ENCODE assay signal across 1 cellular context in the genomic region with DNA sequence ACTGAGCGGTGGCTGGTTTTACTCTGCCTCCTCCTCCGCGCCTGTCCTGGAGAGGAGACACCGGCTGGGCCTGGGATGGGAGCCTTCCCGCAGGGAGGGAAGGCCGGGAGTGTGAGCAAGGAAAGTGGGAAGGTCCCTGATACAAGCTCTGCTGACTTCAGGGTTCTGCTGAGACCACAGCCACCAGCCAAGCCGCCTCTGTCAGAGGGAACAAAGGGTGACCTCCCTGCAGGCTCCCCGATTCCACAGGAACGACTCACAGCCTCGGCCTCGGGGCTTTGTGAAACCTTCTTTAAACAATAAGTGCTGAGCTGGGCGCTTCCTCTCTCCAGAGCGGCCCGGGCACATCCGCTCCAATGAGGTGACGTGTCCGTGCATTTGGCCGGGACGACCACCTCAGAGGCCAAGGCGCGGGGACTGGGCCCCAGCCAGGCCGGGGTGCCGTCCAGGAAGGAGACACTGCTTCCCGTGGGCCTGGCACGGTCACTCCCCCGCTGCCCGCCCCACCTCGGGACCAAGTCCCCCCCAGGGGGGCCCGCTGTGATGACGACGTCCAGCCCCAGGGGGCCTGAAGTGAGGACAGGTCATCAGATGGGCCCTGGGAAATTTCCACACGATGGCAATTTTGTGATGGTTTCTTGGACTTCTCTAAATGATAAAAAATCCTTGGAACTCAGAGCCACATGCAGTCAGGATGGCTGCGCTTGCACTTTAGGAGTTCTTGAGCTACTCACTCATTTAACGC.
TF ChIP-seq lines count a peak whose summit lies in the region.

No MANE protein-coding gene starts in this region.

TF ChIP-seq in GM23338, 12 proteins besides CTCF, POLR2A, EP300 and RAD21 (continued from another document):
- TF ChIP-seq, protein P1, sequence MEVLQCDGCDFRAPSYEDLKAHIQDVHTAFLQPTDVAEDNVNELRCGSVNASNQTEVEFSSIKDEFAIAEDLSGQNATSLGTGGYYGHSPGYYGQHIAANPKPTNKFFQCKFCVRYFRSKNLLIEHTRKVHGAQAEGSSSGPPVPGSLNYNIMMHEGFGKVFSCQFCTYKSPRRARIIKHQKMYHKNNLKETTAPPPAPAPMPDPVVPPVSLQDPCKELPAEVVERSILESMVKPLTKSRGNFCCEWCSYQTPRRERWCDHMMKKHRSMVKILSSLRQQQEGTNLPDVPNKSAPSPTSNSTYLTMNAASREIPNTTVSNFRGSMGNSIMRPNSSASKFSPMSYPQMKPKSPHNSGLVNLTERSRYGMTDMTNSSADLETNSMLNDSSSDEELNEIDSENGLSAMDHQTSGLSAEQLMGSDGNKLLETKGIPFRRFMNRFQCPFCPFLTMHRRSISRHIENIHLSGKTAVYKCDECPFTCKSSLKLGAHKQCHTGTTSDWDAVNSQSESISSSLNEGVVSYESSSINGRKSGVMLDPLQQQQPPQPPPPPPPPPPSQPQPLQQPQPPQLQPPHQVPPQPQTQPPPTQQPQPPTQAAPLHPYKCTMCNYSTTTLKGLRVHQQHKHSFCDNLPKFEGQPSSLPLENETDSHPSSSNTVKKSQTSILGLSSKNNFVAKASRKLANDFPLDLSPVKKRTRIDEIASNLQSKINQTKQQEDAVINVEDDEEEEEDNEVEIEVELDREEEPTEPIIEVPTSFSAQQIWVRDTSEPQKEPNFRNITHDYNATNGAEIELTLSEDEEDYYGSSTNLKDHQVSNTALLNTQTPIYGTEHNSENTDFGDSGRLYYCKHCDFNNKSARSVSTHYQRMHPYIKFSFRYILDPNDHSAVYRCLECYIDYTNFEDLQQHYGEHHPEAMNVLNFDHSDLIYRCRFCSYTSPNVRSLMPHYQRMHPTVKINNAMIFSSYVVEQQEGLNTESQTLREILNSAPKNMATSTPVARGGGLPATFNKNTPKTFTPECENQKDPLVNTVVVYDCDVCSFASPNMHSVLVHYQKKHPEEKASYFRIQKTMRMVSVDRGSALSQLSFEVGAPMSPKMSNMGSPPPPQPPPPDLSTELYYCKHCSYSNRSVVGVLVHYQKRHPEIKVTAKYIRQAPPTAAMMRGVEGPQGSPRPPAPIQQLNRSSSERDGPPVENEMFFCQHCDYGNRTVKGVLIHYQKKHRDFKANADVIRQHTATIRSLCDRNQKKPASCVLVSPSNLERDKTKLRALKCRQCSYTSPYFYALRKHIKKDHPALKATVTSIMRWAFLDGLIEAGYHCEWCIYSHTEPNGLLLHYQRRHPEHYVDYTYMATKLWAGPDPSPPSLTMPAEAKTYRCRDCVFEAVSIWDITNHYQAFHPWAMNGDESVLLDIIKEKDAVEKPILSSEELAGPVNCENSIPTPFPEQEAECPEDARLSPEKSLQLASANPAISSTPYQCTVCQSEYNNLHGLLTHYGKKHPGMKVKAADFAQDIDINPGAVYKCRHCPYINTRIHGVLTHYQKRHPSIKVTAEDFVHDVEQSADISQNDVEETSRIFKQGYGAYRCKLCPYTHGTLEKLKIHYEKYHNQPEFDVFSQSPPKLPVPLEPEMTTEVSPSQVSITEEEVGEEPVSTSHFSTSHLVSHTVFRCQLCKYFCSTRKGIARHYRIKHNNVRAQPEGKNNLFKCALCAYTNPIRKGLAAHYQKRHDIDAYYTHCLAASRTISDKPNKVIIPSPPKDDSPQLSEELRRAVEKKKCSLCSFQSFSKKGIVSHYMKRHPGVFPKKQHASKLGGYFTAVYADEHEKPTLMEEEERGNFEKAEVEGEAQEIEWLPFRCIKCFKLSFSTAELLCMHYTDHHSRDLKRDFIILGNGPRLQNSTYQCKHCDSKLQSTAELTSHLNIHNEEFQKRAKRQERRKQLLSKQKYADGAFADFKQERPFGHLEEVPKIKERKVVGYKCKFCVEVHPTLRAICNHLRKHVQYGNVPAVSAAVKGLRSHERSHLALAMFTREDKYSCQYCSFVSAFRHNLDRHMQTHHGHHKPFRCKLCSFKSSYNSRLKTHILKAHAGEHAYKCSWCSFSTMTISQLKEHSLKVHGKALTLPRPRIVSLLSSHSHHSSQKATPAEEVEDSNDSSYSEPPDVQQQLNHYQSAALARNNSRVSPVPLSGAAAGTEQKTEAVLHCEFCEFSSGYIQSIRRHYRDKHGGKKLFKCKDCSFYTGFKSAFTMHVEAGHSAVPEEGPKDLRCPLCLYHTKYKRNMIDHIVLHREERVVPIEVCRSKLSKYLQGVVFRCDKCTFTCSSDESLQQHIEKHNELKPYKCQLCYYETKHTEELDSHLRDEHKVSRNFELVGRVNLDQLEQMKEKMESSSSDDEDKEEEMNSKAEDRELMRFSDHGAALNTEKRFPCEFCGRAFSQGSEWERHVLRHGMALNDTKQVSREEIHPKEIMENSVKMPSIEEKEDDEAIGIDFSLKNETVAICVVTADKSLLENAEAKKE (CRISPR knock-in tag; IDR thresholded peaks at IDR 0.05), result no peak
